Comparison of ENCODE assay signal across 29 cellular contexts in the genomic region with DNA sequence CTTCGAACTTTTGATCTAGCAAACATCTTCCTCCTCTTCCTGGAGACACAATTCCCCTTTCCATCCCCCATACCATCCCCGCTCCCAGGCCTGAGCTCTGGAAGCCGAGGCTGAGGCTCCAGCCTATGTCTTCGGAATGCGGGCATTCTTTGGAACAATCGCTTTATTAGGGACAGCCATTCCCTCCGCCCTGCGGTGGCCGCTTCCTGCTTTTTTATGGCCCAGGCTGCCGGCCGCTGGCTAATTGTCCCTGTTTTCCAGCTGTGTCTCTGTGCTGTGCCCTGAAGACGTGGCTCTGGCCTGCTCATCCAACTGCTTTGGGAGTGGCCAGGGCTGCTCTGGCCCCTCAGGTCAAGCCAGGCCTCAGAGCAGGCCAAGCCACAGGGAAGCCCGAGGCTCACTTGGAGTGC. TPM values are rescaled to one million over a fixed set of nuclear protein-coding genes. Genes with fewer than 3 reads are reported as not detected.
A peak's percentile ranks its signal among the peaks of the same experiment; 100 is the strongest.
DNase-seq lines count a peak whose midpoint lies in the region; ATAC-seq, FAIRE-seq and TF ChIP-seq lines count a peak whose summit lies in the region.
"Had no signal": no experiment of that assay in that cellular context is flagged by ENCODE, and none has a peak within 500 bp of the region (broad histone marks: within the 10 kb centered on the region; RNA-seq: fewer than 3 reads in every experiment).

No MANE protein-coding gene starts in this region.

- no peak for TF ChIP-seq CTCF in WTC11 (IDR thresholded peaks at IDR 0.05)
- TF ChIP-seq CTCF in D721Med (IDR thresholded peaks at IDR 0.05; ENCODE audit: insufficient read depth, missing control alignments): no peak
- TF ChIP-seq CTCF in right lobe of liver (IDR thresholded peaks at IDR 0.05): no peak

- POLR2A ChIA-PET in WTC11 (lab: Charles Lee): no interaction called here

- peaks cover 2% of the 10 kb centered on the region; the same call in 1 of the 2 replicates for H3K36me3 Mint-ChIP-seq in WTC11
- H3K36me3 Mint-ChIP-seq: CD8-positive, alpha-beta T cell; mesothelial cell of epicardium; natural killer cell treated with Interleukin-12 subunit alpha and Interleukin-12 subunit beta and Interleukin-15 and Interleukin-18, amount 100 ng/mL, for 72 hours; type B pancreatic cell had no signal

- H3K9me3 ChIP-seq in neuronal stem cell (replicated peaks in 1 of 2; ENCODE audit: control insufficient read depth in 2 of 2, insufficient read depth in 1 of 2, low read depth in 1 of 2, low read length in 2 of 2) (peaks cover 2 to 3% of the 10 kb centered on the region in 2 donors), right lobe of liver (no peaks in the 10 kb centered on the region)
- H3K9me3 ChIP-seq: A549, SJCRH30 had no signal

- CTCF ChIA-PET in WTC11 (lab: Charles Lee): interaction anchor here (0.6 to 3.4 kb wide), 10 partner anchors 10 to 609 kb away, joined by 3 to 25 read pairs (median 4); no protein-coding TSS in a partner anchor

- H2BK12ac ChIP-seq in neuronal stem cell (ENCODE audit: low read length): peak overlapping the region; percentile 99

- H3K36me3 ChIP-seq in neuronal stem cell (replicated peaks in 1 of 2; ENCODE audit: control insufficient read depth in 2 of 2, insufficient read depth in 2 of 2, low read length in 2 of 2): no peaks in the 10 kb centered on the region
- no peaks in the 10 kb centered on the region for H3K36me3 ChIP-seq in right lobe of liver
- H3K36me3 ChIP-seq: cardiac muscle cell, SJCRH30 had no signal

- peak overlapping the region; percentile 87 for H2BK15ac ChIP-seq in neuronal stem cell (ENCODE audit: low read length)

- H4K8ac ChIP-seq in neuronal stem cell (ENCODE audit: low read depth, low read length): no peak overlapping the region

- peak overlapping the region; percentile 35 for H2BK120ac ChIP-seq in neuronal stem cell (ENCODE audit: low read depth, low read length)

- peaks cover 59 to 100% (median 81%) of the 10 kb centered on the region in 3 experiments for H3K27me3 ChIP-seq in neuronal stem cell (ENCODE audit: control insufficient read depth in 3 of 3, insufficient read depth in 3 of 3, low read depth in 1 of 3, low read length in 3 of 3)
- peaks cover 13 to 26% of the 10 kb centered on the region in 2 donors for H3K27me3 ChIP-seq in right lobe of liver
- H3K27me3 ChIP-seq: SJCRH30 had no signal

- H3K27ac Mint-ChIP-seq in WTC11: no peak overlapping the region
- H3K27ac Mint-ChIP-seq: activated CD4-positive, alpha-beta T cell treated with anti-CD3 and anti-CD28 coated beads for 36 hours; CD8-positive, alpha-beta T cell; mesothelial cell of epicardium; natural killer cell treated with Interleukin-12 subunit alpha and Interleukin-12 subunit beta and Interleukin-15 and Interleukin-18, amount 100 ng/mL, for 72 hours; type B pancreatic cell had no signal

- FAIRE-seq in D721Med (lab: Jason Lieb, UNC): no peak
- FAIRE-seq: A549, RCC 7860 had no signal

- WGBS in neuronal stem cell (ENCODE audit: extremely low coverage in 2 of 2, insufficient read length in 2 of 2, insufficient replicate concordance in 1 of 2), 2 donors: no CpG with 5 or more reads among the region's 13 CpGs
- WGBS in right lobe of liver (ENCODE audit: insufficient coverage, low coverage, low lambda C conversion rate, missing lambda C conversion rate): 56% methylated on average over 11 of the region's 13 CpGs

- H3K4me3 ChIP-seq in neuronal stem cell (ENCODE audit: low read length in 2 of 2) (no peak overlapping the region), right lobe of liver (no peak overlapping the region)
- H3K4me3 ChIP-seq: A549, cardiac muscle cell, SJCRH30 had no signal

- no peak overlapping the region for H4K91ac ChIP-seq in neuronal stem cell (ENCODE audit: low read depth, low read length, poor library complexity)

- peak; percentile 21 for DNase-seq in EH (ENCODE audit: low read depth)
- peak; percentile 77 for DNase-seq in WTC11 (ENCODE audit: low spot score)
- peak; percentile 98 for DNase-seq in islet precursor cell
- DNase-seq in neuronal stem cell (ENCODE audit: low spot score): no peak
- DNase-seq in GDM1 (lab: John Stamatoyannopoulos, UW): no peak
- no peak for DNase-seq in D721Med (ENCODE audit: insufficient read length, low spot score)
- DNase-seq in activated CD4-positive, CD25-positive, alpha-beta regulatory T cell treated with anti-CD3 and anti-CD28 coated beads, Interleukin-2, amount 50 U/mL, for 72 hours: no peak
- no peak for DNase-seq in right lobe of liver
- DNase-seq: activated CD4-positive, alpha-beta T cell treated with anti-CD3 and anti-CD28 coated beads for 36 hours; activated T-cell treated with anti-CD3 and anti-CD28 coated beads, Interleukin-2, amount 50 U/mL, for 48 hours; aorta; CD8-positive, alpha-beta T cell; cortex of kidney; DMS53; left cardiac atrium; NCI-H1694 treated with DMSO at 0.1 percent for 48 hours; NCI-H2171 treated with DMSO at 0.1 percent for 48 hours; NCI-H524; NK-92 treated with Interleukin-12 subunit alpha and Interleukin-12 subunit beta, amount 100 ng/mL, for 24 hours; SJCRH30; T-helper 1 cell had no signal

- H3K23ac ChIP-seq in neuronal stem cell (ENCODE audit: low read depth, low read length, poor library complexity): no peak overlapping the region

- intact Hi-C loops in right lobe of liver (cut with DNase I): no loop called here

- no peaks in the 10 kb centered on the region for H3K9me3 Mint-ChIP-seq in WTC11
- H3K9me3 Mint-ChIP-seq: activated naive CD4-positive, alpha-beta T cell treated with anti-CD3 and anti-CD28 coated beads, Interleukin-2, amount 50 U/mL, for 72 hours; CD8-positive, alpha-beta T cell; mesothelial cell of epicardium; natural killer cell treated with Interleukin-12 subunit alpha and Interleukin-12 subunit beta and Interleukin-15 and Interleukin-18, amount 100 ng/mL, for 72 hours; type B pancreatic cell had no signal

- no peak for TF ChIP-seq POLR2A in right lobe of liver (IDR thresholded peaks at IDR 0.05)

- H2AK5ac ChIP-seq in neuronal stem cell (ENCODE audit: low read depth, low read length): peak overlapping the region; percentile 94

- H3K27ac ChIP-seq in neuronal stem cell (replicated peaks; ENCODE audit: low read length): peak overlapping the region; percentile 77
- H3K27ac ChIP-seq in right lobe of liver: no peak overlapping the region
- H3K27ac ChIP-seq: A549, cardiac muscle cell, SJCRH30 had no signal

- H3K4me3 Mint-ChIP-seq in WTC11: peak overlapping the region; percentile 47
- H3K4me3 Mint-ChIP-seq: activated CD4-positive, alpha-beta T cell treated with anti-CD3 and anti-CD28 coated beads for 36 hours; CD8-positive, alpha-beta T cell; mesothelial cell of epicardium; natural killer cell treated with Interleukin-12 subunit alpha and Interleukin-12 subunit beta and Interleukin-15 and Interleukin-18, amount 100 ng/mL, for 72 hours had no signal

- peak overlapping the region; percentile 38 for H3K14ac ChIP-seq in neuronal stem cell (ENCODE audit: low read length)

- H3K4me1 ChIP-seq in neuronal stem cell (ENCODE audit: control insufficient read depth in 2 of 2, insufficient read depth in 1 of 2, low read depth in 1 of 2, low read length in 2 of 2) (peaks cover 6 to 29% of the 10 kb centered on the region in 2 donors), right lobe of liver (peaks cover 0 to 15% (median 0%) of the 10 kb centered on the region in 4 donors)
- H3K4me1 ChIP-seq: A549 had no signal

- H3K4me1 Mint-ChIP-seq in WTC11: peaks cover 60% of the 10 kb centered on the region

- H2BK5ac ChIP-seq in neuronal stem cell (ENCODE audit: low read length): peak overlapping the region; percentile 8

- peaks cover 1% of the 10 kb centered on the region for H3K79me1 ChIP-seq in neuronal stem cell (ENCODE audit: low read depth, low read length)

- H3K4ac ChIP-seq in neuronal stem cell (ENCODE audit: low read length): peak overlapping the region; percentile 56

- H2AFZ ChIP-seq in neuronal stem cell (ENCODE audit: low read length): peak overlapping the region; percentile 55

- H3K9ac ChIP-seq in neuronal stem cell (ENCODE audit: low read depth, low read length, poor library complexity): no peak overlapping the region

- peak overlapping the region; percentile 96 for H3K18ac ChIP-seq in neuronal stem cell (ENCODE audit: low read length)

- ATAC-seq in WTC11 (peak; percentile 54), right lobe of liver (no peak)
- ATAC-seq: A549; activated CD4-positive, alpha-beta T cell treated with anti-CD3 and anti-CD28 coated beads for 36 hours; activated naive CD4-positive, alpha-beta T cell treated with anti-CD3 and anti-CD28 coated beads, Interleukin-2, amount 50 U/mL, for 72 hours; CD8-positive, alpha-beta T cell; left cardiac atrium had no signal

- peaks cover 100% of the 10 kb centered on the region for H3K27me3 Mint-ChIP-seq in WTC11 (ENCODE audit: low read depth)

- H3K4me2 ChIP-seq in neuronal stem cell (ENCODE audit: insufficient read depth, low read length, poor library complexity, severe bottlenecking): peak overlapping the region; percentile 59
- H3K4me2 ChIP-seq: A549 had no signal

TF ChIP-seq in WTC11, 78 proteins besides CTCF, POLR2A, EP300 and RAD21 (continues in another document):
- TF ChIP-seq ZNF219 (CRISPR knock-in tag; IDR thresholded peaks at IDR 0.05; ENCODE audit: borderline replicate concordance): 0 out of 2 replicates have a peak, but pooled peaks have one; percentile 42
- no peak for TF ChIP-seq OVOL2 (CRISPR knock-in tag; IDR thresholded peaks at IDR 0.05; ENCODE audit: borderline replicate concordance)
- TF ChIP-seq SMAD4 (CRISPR knock-in tag; IDR thresholded peaks at IDR 0.05): no peak
- no peak for TF ChIP-seq FOXJ3 (CRISPR knock-in tag; IDR thresholded peaks at IDR 0.05; ENCODE audit: borderline replicate concordance)
- no peak for TF ChIP-seq E2F4 (CRISPR knock-in tag; IDR thresholded peaks at IDR 0.05; ENCODE audit: borderline replicate concordance, low read depth)

RNA-seq across cellular contexts. Expression of gene CDX2, which starts 2.1 kb away (rescaled TPM):
- 0.09 to 0.44 TPM (median 0.11 TPM) in 3 replicates for total RNA-seq in WTC11 (2021)
- polyA plus RNA-seq in neuronal stem cell (2013, experiment 1 of 2): 0.03 TPM
- 0.03 TPM for polyA plus RNA-seq in neuronal stem cell (2013, experiment 2 of 2)
- not detected for total RNA-seq in right lobe of liver
- total RNA-seq: activated CD4-positive, alpha-beta T cell treated with anti-CD3 and anti-CD28 coated beads for 36 hours; activated naive CD4-positive, alpha-beta T cell treated with anti-CD3 and anti-CD28 coated beads, Interleukin-2, amount 50 U/mL, for 72 hours; aorta; cardiac muscle cell; CD8-positive, alpha-beta T cell; glomerular endothelial cell; left cardiac atrium; natural killer cell treated with Interleukin-12 subunit alpha and Interleukin-12 subunit beta and Interleukin-15 and Interleukin-18, amount 100 ng/mL, for 72 hours; SJCRH30 had no signal
- polyA plus RNA-seq: cardiac muscle cell had no signal

RNA-seq across cellular contexts. Expression of gene URAD, which starts 17.3 kb away (rescaled TPM):
- total RNA-seq in WTC11 (2021) (not detected in 3 replicates), right lobe of liver (not detected)
- polyA plus RNA-seq in neuronal stem cell (2013, experiment 1 of 2): not detected
- not detected for polyA plus RNA-seq in neuronal stem cell (2013, experiment 2 of 2)
- total RNA-seq: activated CD4-positive, alpha-beta T cell treated with anti-CD3 and anti-CD28 coated beads for 36 hours; activated naive CD4-positive, alpha-beta T cell treated with anti-CD3 and anti-CD28 coated beads, Interleukin-2, amount 50 U/mL, for 72 hours; aorta; cardiac muscle cell; CD8-positive, alpha-beta T cell; glomerular endothelial cell; left cardiac atrium; mesothelial cell of epicardium; natural killer cell treated with Interleukin-12 subunit alpha and Interleukin-12 subunit beta and Interleukin-15 and Interleukin-18, amount 100 ng/mL, for 72 hours; SJCRH30 had no signal
- polyA plus RNA-seq: A549, aorta, cardiac muscle cell had no signal

RNA-seq across cellular contexts. Expression of gene PDX1, which starts 51.4 kb away (rescaled TPM):
- total RNA-seq in WTC11 (2021) (not detected in 3 replicates), right lobe of liver (under 1 TPM in 4 of 6 experiments, not detected in 2; 0.06 to 0.66 (median 0.21) TPM)
- not detected for polyA plus RNA-seq in neuronal stem cell (2013, experiment 1 of 2)
- polyA plus RNA-seq in neuronal stem cell (2013, experiment 2 of 2): not detected
- total RNA-seq: activated CD4-positive, alpha-beta T cell treated with anti-CD3 and anti-CD28 coated beads for 36 hours; activated naive CD4-positive, alpha-beta T cell treated with anti-CD3 and anti-CD28 coated beads, Interleukin-2, amount 50 U/mL, for 72 hours; aorta; cardiac muscle cell; CD8-positive, alpha-beta T cell; glomerular endothelial cell; left cardiac atrium; mesothelial cell of epicardium; natural killer cell treated with Interleukin-12 subunit alpha and Interleukin-12 subunit beta and Interleukin-15 and Interleukin-18, amount 100 ng/mL, for 72 hours; SJCRH30 had no signal
- polyA plus RNA-seq: cardiac muscle cell had no signal

Comparison
In these comparisons a context has a peak if more than half of its experiments do, and no peak if none do; other contexts are left out.
1. DNase-seq: peak in EH (single experiment), WTC11 (single experiment) and islet precursor cell (single experiment); none in neuronal stem cell (single experiment), GDM1 (single experiment), D721Med (single experiment), activated CD4-positive, CD25-positive, alpha-beta regulatory T cell treated with anti-CD3 and anti-CD28 coated beads, Interleukin-2, amount 50 U/mL, for 72 hours (single experiment) and right lobe of liver (0 of 3).